In genomic region chr9:128117613-128118471, GRCh38 we compare ENCODE assay signal across 8 cellular contexts. TPM values are rescaled to one million over a fixed set of nuclear protein-coding genes. Genes with fewer than 3 reads are reported as not detected.
DNase-seq lines count a peak whose midpoint lies in the region; ATAC-seq, FAIRE-seq and TF ChIP-seq lines count a peak whose summit lies in the region.

No MANE protein-coding gene starts in this region.

- H4K20me1 ChIP-seq in keratinocyte (ENCODE audit: control insufficient read depth, extremely low read depth, insufficient read depth, low read length) = no peaks in the 10 kb centered on the region

- peaks cover 11 to 20% of the 10 kb centered on the region in 2 experiments for H3K36me3 ChIP-seq in keratinocyte (ENCODE audit: control insufficient read depth in 2 of 2, extremely low read depth in 1 of 2, insufficient read depth in 2 of 2, low read length in 2 of 2)

- H3K4me1 ChIP-seq in keratinocyte (ENCODE audit: control insufficient read depth, extremely low read depth, insufficient read depth, low read length) = peaks cover 6% of the 10 kb centered on the region

- H3K9me3 ChIP-seq in keratinocyte (ENCODE audit: control insufficient read depth, low read depth, low read length) = no peaks in the 10 kb centered on the region

- no peaks in the 10 kb centered on the region for H3K27me3 ChIP-seq in keratinocyte (ENCODE audit: control insufficient read depth, extremely low read depth, insufficient read depth, low read length)

- ATAC-seq in HG03280 (IDR thresholded peaks at IDR 0.05; ENCODE audit: unreplicated experiment) = peak; percentile 65
- no peak for ATAC-seq in GM18861 (IDR thresholded peaks at IDR 0.05; ENCODE audit: unreplicated experiment)

- H3K9ac ChIP-seq in keratinocyte (ENCODE audit: control insufficient read depth, extremely low read depth, insufficient read depth, low read length) = no peak overlapping the region

- no peak overlapping the region for H3K4me2 ChIP-seq in keratinocyte (ENCODE audit: control insufficient read depth, extremely low read depth, insufficient read depth, low read depth, low read length)

- H3K9me1 ChIP-seq in keratinocyte (ENCODE audit: control insufficient read depth, extremely low read depth, insufficient read depth, low read length) = no peaks in the 10 kb centered on the region

- H3K4me3 ChIP-seq in keratinocyte (ENCODE audit: control insufficient read depth in 2 of 3, extremely low read depth in 1 of 3, insufficient read depth in 2 of 3, low read depth in 1 of 3, low read length in 3 of 3) = no peak overlapping the region

- no peak overlapping the region for H2AFZ ChIP-seq in keratinocyte (ENCODE audit: control insufficient read depth, low read length)

- no peaks in the 10 kb centered on the region for H3K79me2 ChIP-seq in keratinocyte (ENCODE audit: control insufficient read depth, insufficient read depth, low read length)

- H3K27ac ChIP-seq in keratinocyte (ENCODE audit: control insufficient read depth, insufficient read depth, low read length) = no peak overlapping the region

- FAIRE-seq in keratinocyte (lab: Jason Lieb, UNC) = peak; percentile 70

- dilution Hi-C loops in keratinocyte (cut with MboI; ENCODE audit: extremely low pct_ligation_motif_present, low sequenced_read_pairs) = no loop called here

- DNase-seq in EL = peak; percentile 85
- DNase-seq in NCI-H524 (lab: John Stamatoyannopoulos, UW) = peak; percentile 75 to 88
- peak; percentile 99 for DNase-seq in activated CD4-positive, CD25-positive, alpha-beta regulatory T cell treated with anti-CD3 and anti-CD28 coated beads, Interleukin-2, amount 50 U/mL, for 72 hours
- peak; percentile 86 for DNase-seq in central memory CD4-positive, alpha-beta T cell
- no peak for DNase-seq in keratinocyte (ENCODE audit: low read depth, low spot score)
- DNase-seq in stimulated activated CD4-positive, alpha-beta T cell treated with anti-CD3 and anti-CD28 coated beads, Interleukin-1b, Interleukin-23, amount 100 ng/mL, for 1 hour (ENCODE audit: low read depth in 2 of 2) = peak; percentile 95 to 99

- TF ChIP-seq CTCF in keratinocyte (optimal IDR thresholded peaks at IDR 0.05 in 1 of 3, IDR thresholded peaks at IDR 0.05 in 1 of 3, conservative IDR thresholded peaks at IDR 0.05 in 1 of 3; ENCODE audit: extremely low read depth in 1 of 3, insufficient read depth in 2 of 3, low read length in 3 of 3) = peak; percentile 100

RNA-seq across cellular contexts. Expression of gene PTGES2, which starts 9.7 kb away (rescaled TPM):
- polyA plus RNA-seq in keratinocyte = 61.3 to 71.3 TPM (median 68.7 TPM) in 3 replicates
- polyA plus RNA-seq in keratinocyte (2011; ENCODE audit: low read depth) = 12.9 TPM
- polyA plus RNA-seq in keratinocyte (2011; cell fraction: cytosol; rRNA removed) = 40.6 and 68.8 TPM in 2 replicates
- polyA plus RNA-seq in keratinocyte (2011; cell fraction: nucleus; rRNA removed) = 71.2 and 78.4 TPM in 2 replicates
- polyA plus RNA-seq in keratinocyte (2012; ENCODE audit: low replicate concordance) = 26.6 and 60.0 TPM in 2 replicates
- 48.2 to 64.8 TPM (median 49.7 TPM) in 3 replicates for polyA minus RNA-seq in keratinocyte
- 79.8 TPM for polyA minus RNA-seq in keratinocyte (2011; cell fraction: cytosol; rRNA and poly(A)+ RNA removed)
- 30.1 and 30.7 TPM in 2 replicates for polyA minus RNA-seq in keratinocyte (2011; cell fraction: nucleus; rRNA and poly(A)+ RNA removed)

RNA-seq across cellular contexts. Expression of gene LCN2, which starts 31.4 kb away (rescaled TPM):
- 28.9 to 77.4 TPM (median 67.4 TPM) in 3 replicates for polyA plus RNA-seq in keratinocyte
- polyA plus RNA-seq in keratinocyte (2011; ENCODE audit: low read depth) = 191 TPM
- polyA plus RNA-seq in keratinocyte (2011; cell fraction: cytosol; rRNA removed) = 131 and 203 TPM in 2 replicates
- 209 and 300 TPM in 2 replicates for polyA plus RNA-seq in keratinocyte (2011; cell fraction: nucleus; rRNA removed)
- 59.4 and 461 TPM in 2 replicates for polyA plus RNA-seq in keratinocyte (2012; ENCODE audit: low replicate concordance)
- polyA minus RNA-seq in keratinocyte = 24.6 to 108 TPM (median 50.3 TPM) in 3 replicates
- 101 TPM for polyA minus RNA-seq in keratinocyte (2011; cell fraction: cytosol; rRNA and poly(A)+ RNA removed)
- polyA minus RNA-seq in keratinocyte (2011; cell fraction: nucleus; rRNA and poly(A)+ RNA removed) = 71.9 and 103 TPM in 2 replicates

RNA-seq across cellular contexts. Expression of gene BBLN, which starts 42.2 kb away (rescaled TPM):
- 35.9 to 89.0 TPM (median 50.9 TPM) in 3 replicates for polyA plus RNA-seq in keratinocyte
- 10.4 TPM for polyA plus RNA-seq in keratinocyte (2011; ENCODE audit: low read depth)
- 52.8 and 158 TPM in 2 replicates for polyA plus RNA-seq in keratinocyte (2011; cell fraction: cytosol; rRNA removed)
- 24.0 and 27.2 TPM in 2 replicates for polyA plus RNA-seq in keratinocyte (2011; cell fraction: nucleus; rRNA removed)
- 69.5 and 195 TPM in 2 replicates for polyA plus RNA-seq in keratinocyte (2012; ENCODE audit: low replicate concordance)
- polyA minus RNA-seq in keratinocyte = 8.2 to 24.0 TPM (median 11.0 TPM) in 3 replicates
- polyA minus RNA-seq in keratinocyte (2011; cell fraction: cytosol; rRNA and poly(A)+ RNA removed) = 158 TPM
- 15.7 and 17.5 TPM in 2 replicates for polyA minus RNA-seq in keratinocyte (2011; cell fraction: nucleus; rRNA and poly(A)+ RNA removed)

RNA-seq across cellular contexts. Expression of gene SLC25A25, which starts 49.8 kb away (rescaled TPM):
- polyA plus RNA-seq in keratinocyte = 4.1 to 7.9 TPM (median 6.5 TPM) in 3 replicates
- polyA plus RNA-seq in keratinocyte (2011; ENCODE audit: low read depth) = 103 TPM
- 3.0 and 3.5 TPM in 2 replicates for polyA plus RNA-seq in keratinocyte (2011; cell fraction: cytosol; rRNA removed)
- 9.7 and 9.9 TPM in 2 replicates for polyA plus RNA-seq in keratinocyte (2011; cell fraction: nucleus; rRNA removed)
- polyA plus RNA-seq in keratinocyte (2012; ENCODE audit: low replicate concordance) = 4.9 and 20.7 TPM in 2 replicates
- polyA minus RNA-seq in keratinocyte = 5.3 to 6.5 TPM (median 6.1 TPM) in 3 replicates
- 8.4 TPM for polyA minus RNA-seq in keratinocyte (2011; cell fraction: cytosol; rRNA and poly(A)+ RNA removed)
- polyA minus RNA-seq in keratinocyte (2011; cell fraction: nucleus; rRNA and poly(A)+ RNA removed) = 7.2 and 8.0 TPM in 2 replicates

RNA-seq across cellular contexts. Expression of gene NAIF1, which starts 50.7 kb away (rescaled TPM):
- 6.3 to 7.5 TPM (median 7.4 TPM) in 3 replicates for polyA plus RNA-seq in keratinocyte
- polyA plus RNA-seq in keratinocyte (2011; ENCODE audit: low read depth) = 7.4 TPM
- polyA plus RNA-seq in keratinocyte (2011; cell fraction: cytosol; rRNA removed) = 5.9 and 8.1 TPM in 2 replicates
- 7.9 and 8.6 TPM in 2 replicates for polyA plus RNA-seq in keratinocyte (2011; cell fraction: nucleus; rRNA removed)
- polyA plus RNA-seq in keratinocyte (2012; ENCODE audit: low replicate concordance) = 7.1 and 10.0 TPM in 2 replicates
- 4.6 to 7.5 TPM (median 5.9 TPM) in 3 replicates for polyA minus RNA-seq in keratinocyte
- 16.5 TPM for polyA minus RNA-seq in keratinocyte (2011; cell fraction: cytosol; rRNA and poly(A)+ RNA removed)
- 3.4 and 5.4 TPM in 2 replicates for polyA minus RNA-seq in keratinocyte (2011; cell fraction: nucleus; rRNA and poly(A)+ RNA removed)
